Comparison of ENCODE assay signal across 1 cellular context in the genomic region with DNA sequence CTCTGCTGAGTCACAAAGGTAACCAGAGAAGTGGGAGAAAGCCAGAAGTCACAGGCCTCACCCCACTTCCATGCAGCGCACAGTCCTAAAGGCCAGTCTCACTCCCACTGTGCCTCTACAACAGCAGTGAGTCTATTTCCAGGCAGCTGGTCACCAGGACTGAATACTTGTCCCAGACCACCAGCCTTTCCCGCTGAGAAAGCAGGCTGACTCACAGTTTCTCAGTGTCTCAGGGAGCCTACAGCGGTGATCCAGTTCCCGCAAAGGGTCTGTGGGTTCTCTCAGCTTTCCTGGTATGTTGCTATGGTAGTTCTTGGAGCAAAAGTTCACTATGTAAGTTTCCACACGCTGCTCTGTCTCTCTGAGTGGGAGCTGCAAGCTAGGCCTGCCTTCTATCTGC.
TF ChIP-seq lines count a peak whose summit lies in the region.

No MANE protein-coding gene starts in this region.

TF ChIP-seq in H1, 55 proteins besides CTCF, POLR2A, EP300 and RAD21:
- TF ChIP-seq RBBP5 (IDR thresholded peaks at IDR 0.05; ENCODE audit: borderline replicate concordance, low read depth, low read length) = no peak
- TF ChIP-seq, protein P1, sequence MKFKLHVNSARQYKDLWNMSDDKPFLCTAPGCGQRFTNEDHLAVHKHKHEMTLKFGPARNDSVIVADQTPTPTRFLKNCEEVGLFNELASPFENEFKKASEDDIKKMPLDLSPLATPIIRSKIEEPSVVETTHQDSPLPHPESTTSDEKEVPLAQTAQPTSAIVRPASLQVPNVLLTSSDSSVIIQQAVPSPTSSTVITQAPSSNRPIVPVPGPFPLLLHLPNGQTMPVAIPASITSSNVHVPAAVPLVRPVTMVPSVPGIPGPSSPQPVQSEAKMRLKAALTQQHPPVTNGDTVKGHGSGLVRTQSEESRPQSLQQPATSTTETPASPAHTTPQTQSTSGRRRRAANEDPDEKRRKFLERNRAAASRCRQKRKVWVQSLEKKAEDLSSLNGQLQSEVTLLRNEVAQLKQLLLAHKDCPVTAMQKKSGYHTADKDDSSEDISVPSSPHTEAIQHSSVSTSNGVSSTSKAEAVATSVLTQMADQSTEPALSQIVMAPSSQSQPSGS (IDR thresholded peaks at IDR 0.05; ENCODE audit: low read length) = no peak
- TF ChIP-seq ZNF274 (IDR thresholded peaks at IDR 0.05; ENCODE audit: borderline replicate concordance, extremely low read depth, low read length) = no peak
- TF ChIP-seq CBX5 (IDR thresholded peaks at IDR 0.05; ENCODE audit: low read depth, low read length) = no peak
- TF ChIP-seq CHD1 (IDR thresholded peaks at IDR 0.05; ENCODE audit: low read depth, low read length) = no peak
- TF ChIP-seq SP1 (IDR thresholded peaks at IDR 0.05; ENCODE audit: low read depth, low read length) = no peak
- TF ChIP-seq EGR1 (IDR thresholded peaks at IDR 0.05; ENCODE audit: borderline replicate concordance, low read depth, low read length) = no peak
- no peak for TF ChIP-seq KDM5A (IDR thresholded peaks at IDR 0.05; ENCODE audit: low read length)
- TF ChIP-seq TEAD4 (IDR thresholded peaks at IDR 0.05; ENCODE audit: low read depth, low read length) = no peak
- TF ChIP-seq CREB1 (IDR thresholded peaks at IDR 0.05) = no peak
- TF ChIP-seq, protein P2, sequence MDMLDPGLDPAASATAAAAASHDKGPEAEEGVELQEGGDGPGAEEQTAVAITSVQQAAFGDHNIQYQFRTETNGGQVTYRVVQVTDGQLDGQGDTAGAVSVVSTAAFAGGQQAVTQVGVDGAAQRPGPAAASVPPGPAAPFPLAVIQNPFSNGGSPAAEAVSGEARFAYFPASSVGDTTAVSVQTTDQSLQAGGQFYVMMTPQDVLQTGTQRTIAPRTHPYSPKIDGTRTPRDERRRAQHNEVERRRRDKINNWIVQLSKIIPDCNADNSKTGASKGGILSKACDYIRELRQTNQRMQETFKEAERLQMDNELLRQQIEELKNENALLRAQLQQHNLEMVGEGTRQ (IDR thresholded peaks at IDR 0.05; ENCODE audit: low read length) = no peak
- no peak for TF ChIP-seq JUND (IDR thresholded peaks at IDR 0.05; ENCODE audit: low read length)
- TF ChIP-seq, protein P3, sequence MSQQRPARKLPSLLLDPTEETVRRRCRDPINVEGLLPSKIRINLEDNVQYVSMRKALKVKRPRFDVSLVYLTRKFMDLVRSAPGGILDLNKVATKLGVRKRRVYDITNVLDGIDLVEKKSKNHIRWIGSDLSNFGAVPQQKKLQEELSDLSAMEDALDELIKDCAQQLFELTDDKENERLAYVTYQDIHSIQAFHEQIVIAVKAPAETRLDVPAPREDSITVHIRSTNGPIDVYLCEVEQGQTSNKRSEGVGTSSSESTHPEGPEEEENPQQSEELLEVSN (IDR thresholded peaks at IDR 0.05) = no peak
- no peak for TF ChIP-seq SUZ12 (IDR thresholded peaks at IDR 0.05; ENCODE audit: low read length)
- no peak for TF ChIP-seq FOSL1 (IDR thresholded peaks at IDR 0.05; ENCODE audit: insufficient read depth, low read depth, low read length)
- TF ChIP-seq RXRA (IDR thresholded peaks at IDR 0.05; ENCODE audit: insufficient read depth, low read depth, low read length) = no peak
- TF ChIP-seq HDAC2 (IDR thresholded peaks at IDR 0.05; ENCODE audit: borderline replicate concordance in 1 of 2, low read depth in 2 of 2, low read length in 2 of 2) = no peak
- no peak for TF ChIP-seq KDM4A (IDR thresholded peaks at IDR 0.05; ENCODE audit: low read depth, low read length, severe bottlenecking)
- TF ChIP-seq SIX5 (IDR thresholded peaks at IDR 0.05; ENCODE audit: low read depth, low read length) = no peak
- no peak for TF ChIP-seq ASH2L (IDR thresholded peaks at IDR 0.05; ENCODE audit: low read length)
